In genomic region chr10:48656241-48656921, GRCh38 we compare ENCODE assay signal across 8 cellular contexts.
A peak's percentile ranks its signal among the peaks of the same experiment; 100 is the strongest.
DNase-seq lines count a peak whose midpoint lies in the region; ATAC-seq and TF ChIP-seq lines count a peak whose summit lies in the region.

No MANE protein-coding gene starts in this region.

- H3K4me3 ChIP-seq in GM12875 (ENCODE audit: low read depth, low read length) (peak overlapping the region; percentile 54), astrocyte of the cerebellum (ENCODE audit: low read depth, low read length) (peak overlapping the region; percentile 53)

- ATAC-seq in HG02623 (IDR thresholded peaks at IDR 0.05; ENCODE audit: unreplicated experiment): peak; percentile 87

- DNase-seq in NCI-H1092 (lab: John Stamatoyannopoulos, UW) (peak; percentile 67), T-helper 9 cell (peak; percentile 67), astrocyte of the cerebellum (ENCODE audit: low read depth) (peak; percentile 68), hypothalamus (lab: John Stamatoyannopoulos, UW) (peak in 50 of 51 donors; percentile 49 to 97 (median 86)), retina (peak; percentile 96), OCI-M2 (lab: John Stamatoyannopoulos, UW; ENCODE audit: unreplicated experiment) (no peak)

- in situ Hi-C loops in astrocyte of the cerebellum (cut with HindIII; ENCODE audit: low sequenced_read_pairs): no loop called here

- TF ChIP-seq CTCF in GM12875 (IDR thresholded peaks at IDR 0.05; ENCODE audit: borderline replicate concordance, insufficient read depth, low read depth, low read length) (peak; percentile 100), astrocyte of the cerebellum (IDR thresholded peaks at IDR 0.05; ENCODE audit: low read depth, low read length, missing control alignments) (peak; percentile 86)
